1 cellular context compared by ENCODE assay signal in the genomic region with DNA sequence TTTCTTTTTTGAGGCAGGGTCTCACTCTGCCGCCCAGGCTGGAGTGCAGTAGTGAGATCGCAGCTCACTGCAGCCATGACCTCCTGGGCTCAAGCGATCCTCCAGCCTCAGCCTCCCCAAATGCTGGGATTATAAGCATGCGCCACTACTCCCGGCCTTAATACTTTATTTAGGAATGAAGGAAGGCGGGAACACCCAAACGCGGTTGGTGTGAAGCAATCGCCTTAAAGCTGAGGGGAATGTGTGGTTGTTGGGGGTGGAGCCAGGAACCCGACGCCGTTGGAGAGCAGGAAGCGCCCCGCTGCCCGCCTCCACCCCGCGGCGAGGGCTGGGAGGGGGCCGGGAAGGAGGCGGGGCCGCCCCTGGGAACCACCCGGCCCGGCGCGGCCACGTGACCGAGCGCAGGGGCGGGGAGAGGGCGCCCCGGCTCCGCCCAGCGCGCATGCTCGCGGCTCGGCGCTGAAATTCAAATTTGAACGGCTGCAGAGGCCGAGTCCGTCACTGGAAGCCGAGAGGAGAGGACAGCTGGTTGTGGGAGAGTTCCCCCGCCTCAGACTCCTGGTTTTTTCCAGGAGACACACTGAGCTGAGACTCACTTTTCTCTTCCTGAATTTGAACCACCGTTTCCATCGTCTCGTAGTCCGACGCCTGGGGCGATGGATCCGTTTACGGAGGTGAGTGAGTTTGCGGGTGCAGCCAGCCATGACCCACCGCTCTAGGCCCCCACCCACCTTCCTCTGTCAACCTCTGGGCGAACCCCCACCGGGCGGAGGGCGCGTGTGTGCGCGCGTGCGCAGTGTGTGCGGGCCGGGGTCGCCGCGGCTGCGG.
A peak's percentile ranks its signal among the peaks of the same experiment; 100 is the strongest.
TF ChIP-seq lines count a peak whose summit lies in the region.

A gene with protein sequence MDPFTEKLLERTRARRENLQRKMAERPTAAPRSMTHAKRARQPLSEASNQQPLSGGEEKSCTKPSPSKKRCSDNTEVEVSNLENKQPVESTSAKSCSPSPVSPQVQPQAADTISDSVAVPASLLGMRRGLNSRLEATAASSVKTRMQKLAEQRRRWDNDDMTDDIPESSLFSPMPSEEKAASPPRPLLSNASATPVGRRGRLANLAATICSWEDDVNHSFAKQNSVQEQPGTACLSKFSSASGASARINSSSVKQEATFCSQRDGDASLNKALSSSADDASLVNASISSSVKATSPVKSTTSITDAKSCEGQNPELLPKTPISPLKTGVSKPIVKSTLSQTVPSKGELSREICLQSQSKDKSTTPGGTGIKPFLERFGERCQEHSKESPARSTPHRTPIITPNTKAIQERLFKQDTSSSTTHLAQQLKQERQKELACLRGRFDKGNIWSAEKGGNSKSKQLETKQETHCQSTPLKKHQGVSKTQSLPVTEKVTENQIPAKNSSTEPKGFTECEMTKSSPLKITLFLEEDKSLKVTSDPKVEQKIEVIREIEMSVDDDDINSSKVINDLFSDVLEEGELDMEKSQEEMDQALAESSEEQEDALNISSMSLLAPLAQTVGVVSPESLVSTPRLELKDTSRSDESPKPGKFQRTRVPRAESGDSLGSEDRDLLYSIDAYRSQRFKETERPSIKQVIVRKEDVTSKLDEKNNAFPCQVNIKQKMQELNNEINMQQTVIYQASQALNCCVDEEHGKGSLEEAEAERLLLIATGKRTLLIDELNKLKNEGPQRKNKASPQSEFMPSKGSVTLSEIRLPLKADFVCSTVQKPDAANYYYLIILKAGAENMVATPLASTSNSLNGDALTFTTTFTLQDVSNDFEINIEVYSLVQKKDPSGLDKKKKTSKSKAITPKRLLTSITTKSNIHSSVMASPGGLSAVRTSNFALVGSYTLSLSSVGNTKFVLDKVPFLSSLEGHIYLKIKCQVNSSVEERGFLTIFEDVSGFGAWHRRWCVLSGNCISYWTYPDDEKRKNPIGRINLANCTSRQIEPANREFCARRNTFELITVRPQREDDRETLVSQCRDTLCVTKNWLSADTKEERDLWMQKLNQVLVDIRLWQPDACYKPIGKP (plus strand): TSS at position 492 of the 828 bp plus-strand sequence. CDS start 165 bp downstream, at position 657.

TF ChIP-seq in K562, 482 proteins besides CTCF, POLR2A, EP300 and RAD21 (continued from another document and continues in another):
- TF ChIP-seq, protein P1, sequence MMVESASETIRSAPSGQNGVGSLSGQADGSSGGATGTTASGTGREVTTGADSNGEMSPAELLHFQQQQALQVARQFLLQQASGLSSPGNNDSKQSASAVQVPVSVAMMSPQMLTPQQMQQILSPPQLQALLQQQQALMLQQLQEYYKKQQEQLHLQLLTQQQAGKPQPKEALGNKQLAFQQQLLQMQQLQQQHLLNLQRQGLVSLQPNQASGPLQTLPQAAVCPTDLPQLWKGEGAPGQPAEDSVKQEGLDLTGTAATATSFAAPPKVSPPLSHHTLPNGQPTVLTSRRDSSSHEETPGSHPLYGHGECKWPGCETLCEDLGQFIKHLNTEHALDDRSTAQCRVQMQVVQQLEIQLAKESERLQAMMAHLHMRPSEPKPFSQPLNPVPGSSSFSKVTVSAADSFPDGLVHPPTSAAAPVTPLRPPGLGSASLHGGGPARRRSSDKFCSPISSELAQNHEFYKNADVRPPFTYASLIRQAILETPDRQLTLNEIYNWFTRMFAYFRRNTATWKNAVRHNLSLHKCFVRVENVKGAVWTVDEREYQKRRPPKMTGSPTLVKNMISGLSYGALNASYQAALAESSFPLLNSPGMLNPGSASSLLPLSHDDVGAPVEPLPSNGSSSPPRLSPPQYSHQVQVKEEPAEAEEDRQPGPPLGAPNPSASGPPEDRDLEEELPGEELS (CRISPR knock-in tag; IDR thresholded peaks at IDR 0.05; ENCODE audit: borderline replicate concordance): no peak
- TF ChIP-seq ZNF184 (CRISPR knock-in tag; IDR thresholded peaks at IDR 0.05) (no peak), PCBP2 (IDR thresholded peaks at IDR 0.05; ENCODE audit: low read depth, low read length, poor library complexity, severe bottlenecking) (no peak), DMBX1 (CRISPR knock-in tag; IDR thresholded peaks at IDR 0.05; ENCODE audit: borderline replicate concordance) (no peak), GABPB1 (CRISPR knock-in tag; IDR thresholded peaks at IDR 0.05) (peak; percentile 77), RFX1 (IDR thresholded peaks at IDR 0.05) (no peak), CHD1 (IDR thresholded peaks at IDR 0.05; ENCODE audit: low read length) (peak; percentile 73), SMAD3 (CRISPR knock-in tag; conservative IDR thresholded peaks at IDR 0.05) (0 out of 2 replicates have a peak, but pooled peaks have one; percentile 9), NCOA4 (IDR thresholded peaks at IDR 0.05; ENCODE audit: partially characterized antibody) (no peak), TCFL5 (CRISPR knock-in tag; conservative IDR thresholded peaks at IDR 0.05) (no peak), ARID1B (IDR thresholded peaks at IDR 0.05) (no peak; the same call in 1 of the 2 replicates), TAF1 (IDR thresholded peaks at IDR 0.05; ENCODE audit: control insufficient read depth, extremely low read depth, insufficient read depth, low read length, severe bottlenecking) (peak; percentile 86), KLF13 (tag; IDR thresholded peaks at IDR 0.05; ENCODE audit: borderline replicate concordance, low read depth) (peak; percentile 66; the same call in 1 of the 2 replicates), ZNF175 (CRISPR knock-in tag; IDR thresholded peaks at IDR 0.05; ENCODE audit: low read depth) (peak; percentile 40; the same call in 1 of the 2 replicates)
- TF ChIP-seq, protein P2, sequence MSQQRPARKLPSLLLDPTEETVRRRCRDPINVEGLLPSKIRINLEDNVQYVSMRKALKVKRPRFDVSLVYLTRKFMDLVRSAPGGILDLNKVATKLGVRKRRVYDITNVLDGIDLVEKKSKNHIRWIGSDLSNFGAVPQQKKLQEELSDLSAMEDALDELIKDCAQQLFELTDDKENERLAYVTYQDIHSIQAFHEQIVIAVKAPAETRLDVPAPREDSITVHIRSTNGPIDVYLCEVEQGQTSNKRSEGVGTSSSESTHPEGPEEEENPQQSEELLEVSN (IDR thresholded peaks at IDR 0.05; ENCODE audit: borderline replicate concordance in 1 of 2, extremely low read depth in 1 of 2, insufficient read depth in 1 of 2, insufficient read length in 1 of 2, low read depth in 1 of 2, low read length in 1 of 2, poor library complexity in 1 of 2, severe bottlenecking in 1 of 2): peak; percentile 78 to 93
- TF ChIP-seq, protein P3, sequence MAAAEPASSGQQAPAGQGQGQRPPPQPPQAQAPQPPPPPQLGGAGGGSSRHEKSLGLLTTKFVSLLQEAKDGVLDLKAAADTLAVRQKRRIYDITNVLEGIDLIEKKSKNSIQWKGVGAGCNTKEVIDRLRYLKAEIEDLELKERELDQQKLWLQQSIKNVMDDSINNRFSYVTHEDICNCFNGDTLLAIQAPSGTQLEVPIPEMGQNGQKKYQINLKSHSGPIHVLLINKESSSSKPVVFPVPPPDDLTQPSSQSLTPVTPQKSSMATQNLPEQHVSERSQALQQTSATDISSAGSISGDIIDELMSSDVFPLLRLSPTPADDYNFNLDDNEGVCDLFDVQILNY (CRISPR knock-in tag; IDR thresholded peaks at IDR 0.05): peak; percentile 70; the same call in 1 of the 2 replicates
- TF ChIP-seq, protein P4, sequence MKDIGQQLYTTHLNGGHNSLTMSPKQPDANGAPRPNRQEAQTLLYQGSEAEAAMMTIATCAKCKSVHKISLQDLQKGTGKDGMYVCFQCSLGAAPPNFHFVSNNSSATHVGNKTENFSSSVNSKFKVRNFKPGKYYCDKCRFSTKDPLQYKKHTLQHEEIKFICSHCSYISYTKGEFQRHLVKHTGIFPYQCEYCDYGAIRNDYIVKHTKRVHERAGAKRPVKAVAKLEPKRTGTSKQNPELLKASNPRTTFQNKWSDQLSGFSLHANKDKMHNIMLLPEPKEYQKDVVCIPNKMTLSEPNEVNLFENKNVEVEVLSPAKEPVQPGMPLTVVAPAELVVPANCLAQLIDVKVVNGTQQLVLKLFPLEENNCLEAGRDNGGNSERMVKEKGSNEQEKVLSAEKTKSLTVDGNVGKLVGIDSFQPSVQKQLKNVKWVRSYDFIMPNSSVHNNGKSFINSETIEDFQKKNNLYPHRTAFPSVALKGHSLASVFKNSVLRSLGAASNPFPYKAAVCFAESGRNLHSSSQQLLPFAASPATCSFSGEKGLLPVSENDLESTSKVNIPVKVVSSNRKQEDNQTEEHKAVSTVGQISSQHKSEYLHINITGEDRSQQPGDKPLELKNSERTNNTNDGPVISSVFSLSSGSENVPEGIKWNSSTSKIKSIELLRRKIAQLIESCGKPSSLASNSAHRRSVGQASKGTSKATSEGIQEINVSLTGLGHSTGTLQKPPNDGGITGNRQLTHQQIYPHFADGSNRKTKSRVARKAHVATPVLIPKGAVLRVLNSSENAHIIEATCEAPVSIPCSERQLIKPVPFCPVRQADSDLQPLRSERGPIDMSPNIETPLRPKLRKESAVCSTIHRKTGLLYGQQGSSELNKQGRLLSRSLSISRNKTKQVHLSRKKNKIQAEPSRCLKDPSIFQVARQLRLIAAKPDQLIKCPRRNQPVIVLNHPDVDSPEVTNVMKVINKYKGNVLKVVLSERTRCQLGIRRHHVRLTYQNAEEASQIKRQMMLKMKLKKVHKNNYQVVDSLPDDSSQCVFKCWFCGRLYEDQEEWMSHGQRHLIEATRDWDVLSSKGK (CRISPR knock-in tag; IDR thresholded peaks at IDR 0.05): no peak
- TF ChIP-seq, protein P5, sequence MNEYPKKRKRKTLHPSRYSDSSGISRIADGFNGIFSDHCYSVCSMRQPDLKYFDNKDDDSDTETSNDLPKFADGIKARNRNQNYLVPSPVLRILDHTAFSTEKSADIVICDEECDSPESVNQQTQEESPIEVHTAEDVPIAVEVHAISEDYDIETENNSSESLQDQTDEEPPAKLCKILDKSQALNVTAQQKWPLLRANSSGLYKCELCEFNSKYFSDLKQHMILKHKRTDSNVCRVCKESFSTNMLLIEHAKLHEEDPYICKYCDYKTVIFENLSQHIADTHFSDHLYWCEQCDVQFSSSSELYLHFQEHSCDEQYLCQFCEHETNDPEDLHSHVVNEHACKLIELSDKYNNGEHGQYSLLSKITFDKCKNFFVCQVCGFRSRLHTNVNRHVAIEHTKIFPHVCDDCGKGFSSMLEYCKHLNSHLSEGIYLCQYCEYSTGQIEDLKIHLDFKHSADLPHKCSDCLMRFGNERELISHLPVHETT (CRISPR knock-in tag; conservative IDR thresholded peaks at IDR 0.05 in 1 of 2, IDR thresholded peaks at IDR 0.05 in 1 of 2): no peak
- TF ChIP-seq, protein P6, sequence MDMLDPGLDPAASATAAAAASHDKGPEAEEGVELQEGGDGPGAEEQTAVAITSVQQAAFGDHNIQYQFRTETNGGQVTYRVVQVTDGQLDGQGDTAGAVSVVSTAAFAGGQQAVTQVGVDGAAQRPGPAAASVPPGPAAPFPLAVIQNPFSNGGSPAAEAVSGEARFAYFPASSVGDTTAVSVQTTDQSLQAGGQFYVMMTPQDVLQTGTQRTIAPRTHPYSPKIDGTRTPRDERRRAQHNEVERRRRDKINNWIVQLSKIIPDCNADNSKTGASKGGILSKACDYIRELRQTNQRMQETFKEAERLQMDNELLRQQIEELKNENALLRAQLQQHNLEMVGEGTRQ (CRISPR knock-in tag; IDR thresholded peaks at IDR 0.05): peak; percentile 91
- TF ChIP-seq, protein P7, sequence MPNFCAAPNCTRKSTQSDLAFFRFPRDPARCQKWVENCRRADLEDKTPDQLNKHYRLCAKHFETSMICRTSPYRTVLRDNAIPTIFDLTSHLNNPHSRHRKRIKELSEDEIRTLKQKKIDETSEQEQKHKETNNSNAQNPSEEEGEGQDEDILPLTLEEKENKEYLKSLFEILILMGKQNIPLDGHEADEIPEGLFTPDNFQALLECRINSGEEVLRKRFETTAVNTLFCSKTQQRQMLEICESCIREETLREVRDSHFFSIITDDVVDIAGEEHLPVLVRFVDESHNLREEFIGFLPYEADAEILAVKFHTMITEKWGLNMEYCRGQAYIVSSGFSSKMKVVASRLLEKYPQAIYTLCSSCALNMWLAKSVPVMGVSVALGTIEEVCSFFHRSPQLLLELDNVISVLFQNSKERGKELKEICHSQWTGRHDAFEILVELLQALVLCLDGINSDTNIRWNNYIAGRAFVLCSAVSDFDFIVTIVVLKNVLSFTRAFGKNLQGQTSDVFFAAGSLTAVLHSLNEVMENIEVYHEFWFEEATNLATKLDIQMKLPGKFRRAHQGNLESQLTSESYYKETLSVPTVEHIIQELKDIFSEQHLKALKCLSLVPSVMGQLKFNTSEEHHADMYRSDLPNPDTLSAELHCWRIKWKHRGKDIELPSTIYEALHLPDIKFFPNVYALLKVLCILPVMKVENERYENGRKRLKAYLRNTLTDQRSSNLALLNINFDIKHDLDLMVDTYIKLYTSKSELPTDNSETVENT (CRISPR knock-in tag; IDR thresholded peaks at IDR 0.05): no peak
